In genomic region chr20:10610266-10610665, GRCh38 we compare ENCODE assay signal across 22 cellular contexts.
DNase-seq lines count a peak whose midpoint lies in the region; ATAC-seq and TF ChIP-seq lines count a peak whose summit lies in the region.
"Had no signal": no experiment of that assay in that cellular context is flagged by ENCODE, and none has a peak within 500 bp of the region (broad histone marks: within the 10 kb centered on the region; RNA-seq: fewer than 3 reads in every experiment).

No MANE protein-coding gene starts in this region.

- H3K9me3 Mint-ChIP-seq in activated T-cell treated with anti-CD3 and anti-CD28 coated beads, Interleukin-2, amount 50 U/mL, for 4 hours = no peaks in the 10 kb centered on the region
- H3K9me3 Mint-ChIP-seq: activated CD4-positive, alpha-beta memory T cell treated with anti-CD3 and anti-CD28 coated beads for 36 hours; activated T-cell treated with anti-CD3 and anti-CD28 coated beads, Interleukin-2, amount 50 U/mL, for 24 hours; natural killer cell treated with Interleukin-12 subunit alpha and Interleukin-12 subunit beta and Interleukin-15 and Interleukin-18, amount 100 ng/mL, for 72 hours had no signal

- H3K36me3 ChIP-seq in breast epithelium (no peaks in the 10 kb centered on the region), heart right ventricle (peaks cover 0 to 5% (median 0%) of the 10 kb centered on the region in 9 donors), aorta (ENCODE audit: control insufficient read depth in 1 of 2, insufficient read depth in 2 of 2, low read length in 1 of 2) (no peaks in the 10 kb centered on the region)

- DNase-seq in breast epithelium (ENCODE audit: low spot score in 2 of 2) (no peak), heart right ventricle (no peak), sciatic nerve (ENCODE audit: low spot score) (no peak), aorta (peak in 1 of 2 donors; percentile 72), RKO (ENCODE audit: low spot score) (no peak)
- no peak for DNase-seq in activated T-cell treated with anti-CD3 and anti-CD28 coated beads, Interleukin-2, amount 50 U/mL, for 4 hours
- DNase-seq: activated CD4-positive, alpha-beta memory T cell treated with anti-CD3 and anti-CD28 coated beads for 36 hours; activated naive CD4-positive, alpha-beta T cell treated with anti-CD3 and anti-CD28 coated beads, Interleukin-2, amount 50 U/mL, for 16 hours; activated T-cell treated with anti-CD3 and anti-CD28 coated beads, Interleukin-2, amount 50 U/mL, for 24 hours; Calu3; dermis blood vessel endothelial cell; glutamatergic neuron; H7; NCI-H2029 treated with DMSO at 0.1 percent for 48 hours; NCI-H510A treated with DMSO at 0.1 percent for 48 hours; stimulated activated naive CD4-positive, alpha-beta T cell treated with Interleukin-2 at 50 U/mL for 16 hours; T-helper 1 cell had no signal

- no peak overlapping the region for H3K4me3 Mint-ChIP-seq in activated T-cell treated with anti-CD3 and anti-CD28 coated beads, Interleukin-2, amount 50 U/mL, for 4 hours
- H3K4me3 Mint-ChIP-seq: activated CD4-positive, alpha-beta memory T cell treated with anti-CD3 and anti-CD28 coated beads for 36 hours; activated T-cell treated with anti-CD3 and anti-CD28 coated beads, Interleukin-2, amount 50 U/mL, for 24 hours; natural killer cell treated with Interleukin-12 subunit alpha and Interleukin-12 subunit beta and Interleukin-15 and Interleukin-18, amount 100 ng/mL, for 72 hours had no signal

- H3K27me3 ChIP-seq in breast epithelium = no peaks in the 10 kb centered on the region
- H3K27me3 ChIP-seq in heart right ventricle = no peaks in the 10 kb centered on the region
- H3K27me3 ChIP-seq in aorta (ENCODE audit: control insufficient read depth in 1 of 2, insufficient read depth in 2 of 2, low read length in 1 of 2) = no peaks in the 10 kb centered on the region

- peaks cover 28% of the 10 kb centered on the region for H3K36me3 Mint-ChIP-seq in activated T-cell treated with anti-CD3 and anti-CD28 coated beads, Interleukin-2, amount 50 U/mL, for 4 hours (ENCODE audit: insufficient read depth)

- H3K4me3 ChIP-seq in breast epithelium (no peak overlapping the region), heart right ventricle (no peak overlapping the region), aorta (ENCODE audit: low read length in 2 of 2) (no peak overlapping the region)
- H3K4me3 ChIP-seq: K562 had no signal

- H3K9me3 ChIP-seq in breast epithelium (no peaks in the 10 kb centered on the region), heart right ventricle (peaks cover 0 to 5% (median 0%) of the 10 kb centered on the region in 11 donors), aorta (ENCODE audit: control insufficient read depth, low read length) (no peaks in the 10 kb centered on the region)

- TF ChIP-seq CTCF in breast epithelium (IDR thresholded peaks at IDR 0.05) (no peak), heart right ventricle (IDR thresholded peaks at IDR 0.05) (no peak)

- no peak for TF ChIP-seq POLR2A in breast epithelium (IDR thresholded peaks at IDR 0.05)

- no peaks in the 10 kb centered on the region for H3K4me1 Mint-ChIP-seq in activated T-cell treated with anti-CD3 and anti-CD28 coated beads, Interleukin-2, amount 50 U/mL, for 4 hours (ENCODE audit: low read depth)

- ATAC-seq in heart right ventricle (peak in 6 of 8 donors; percentile 40 to 65 (median 54)), sciatic nerve (peak; percentile 45), aorta (ENCODE audit: low FRiP score) (peak; percentile 43), GM18511 (IDR thresholded peaks at IDR 0.05; ENCODE audit: unreplicated experiment) (no peak)
- ATAC-seq in activated T-cell treated with anti-CD3 and anti-CD28 coated beads, Interleukin-2, amount 50 U/mL, for 4 hours = no peak
- ATAC-seq: K562; natural killer cell treated with Interleukin-12 subunit alpha and Interleukin-12 subunit beta and Interleukin-15 and Interleukin-18, amount 100 ng/mL, for 72 hours had no signal

- intact Hi-C loops in breast epithelium (cut with DNase I; ENCODE audit: low total_unique reads) = no loop called here
- intact Hi-C loops in heart right ventricle (cut with DNase I) = loop anchor here in 1 of 10 donors (5.0 kb wide), 1 partner anchor 662 kb away; no protein-coding TSS in a partner anchor
- intact Hi-C loops in sciatic nerve (cut with DNase I) = no loop called here
- intact Hi-C loops in aorta (cut with DNase I) = no loop called here

- H3K27ac ChIP-seq in breast epithelium (peak overlapping the region; percentile 72 to 76), heart right ventricle (peak overlapping the region in 9 of 10 donors; percentile 18 to 90 (median 83)), aorta (ENCODE audit: low read depth in 1 of 2, low read length in 2 of 2) (peak overlapping the region in 1 of 2 donors; percentile 97)
- H3K27ac ChIP-seq: epithelial cell of prostate, VCaP had no signal

- H3K4me1 ChIP-seq in breast epithelium (no peaks in the 10 kb centered on the region), heart right ventricle (peaks cover 0 to 41% (median 27%) of the 10 kb centered on the region in 9 donors), aorta (ENCODE audit: control insufficient read depth in 1 of 2, insufficient read depth in 2 of 2, low read length in 2 of 2) (peaks cover under 1 to 8% of the 10 kb centered on the region in 2 donors)

- H3K27me3 Mint-ChIP-seq in activated T-cell treated with anti-CD3 and anti-CD28 coated beads, Interleukin-2, amount 50 U/mL, for 4 hours (ENCODE audit: low read depth) = no peaks in the 10 kb centered on the region
- H3K27me3 Mint-ChIP-seq: activated CD4-positive, alpha-beta memory T cell treated with anti-CD3 and anti-CD28 coated beads for 36 hours; activated T-cell treated with anti-CD3 and anti-CD28 coated beads, Interleukin-2, amount 50 U/mL, for 24 hours; natural killer cell treated with Interleukin-12 subunit alpha and Interleukin-12 subunit beta and Interleukin-15 and Interleukin-18, amount 100 ng/mL, for 72 hours had no signal

- 64 to 71% methylated on average over 5 of the region's 5 CpGs for WGBS in heart right ventricle, 2 donors
- 7 to 14% methylated on average over 5 of the region's 5 CpGs for WGBS in aorta, 2 donors

Comparison
In these comparisons a context has a peak if more than half of its experiments do, and no peak if none do; other contexts are left out.
1. ATAC-seq: peak in heart right ventricle (6 of 8), sciatic nerve (single experiment) and aorta (single experiment); none in activated T-cell treated with anti-CD3 and anti-CD28 coated beads, Interleukin-2, amount 50 U/mL, for 4 hours (0 of 2) and GM18511 (single experiment).